Comparison of ENCODE assay signal across 8 cellular contexts in genomic region chr3:142447308-142447851, GRCh38. TPM values are rescaled to one million over a fixed set of nuclear protein-coding genes. Genes with fewer than 3 reads are reported as not detected.
A peak's percentile ranks its signal among the peaks of the same experiment; 100 is the strongest.
DNase-seq lines count a peak whose midpoint lies in the region; ATAC-seq and TF ChIP-seq lines count a peak whose summit lies in the region.

No MANE protein-coding gene starts in this region.

- peak overlapping the region; percentile 84 for H3K4me2 ChIP-seq in PC-9

- DNase-seq in AG10803 (ENCODE audit: low read depth) (peak; percentile 52), PC-9 (no peak), activated gamma-delta T cell treated with Interleukin-2 at 50 U/mL for 16 hours (peak; percentile 25), fibroblast of villous mesenchyme (ENCODE audit: low read depth) (peak; percentile 64), neural crest cell (ENCODE audit: low read depth, low spot score) (peak; percentile 17)

- H3K9me2 ChIP-seq in PC-9 (ENCODE audit: insufficient read depth), result no peaks in the 10 kb centered on the region

- peak overlapping the region; percentile 87 for H2AFZ ChIP-seq in PC-9

- H3K27ac ChIP-seq in PC-9 (peak overlapping the region; percentile 69), temporal lobe (ENCODE audit: low read depth, low read length) (peak overlapping the region; percentile 68)

- TF ChIP-seq CTCF in AG10803 (conservative IDR thresholded peaks at IDR 0.05; ENCODE audit: low read length) (no peak), PC-9 (conservative IDR thresholded peaks at IDR 0.05) (no peak), fibroblast of villous mesenchyme (IDR thresholded peaks at IDR 0.05; ENCODE audit: insufficient read depth, low read depth, low read length) (no peak), neural crest cell (conservative IDR thresholded peaks at IDR 0.05) (no peak)

- BruUV-seq in PC-9 (replicated peaks; lab: Mats Ljungman, UMichigan), result TSS peak; percentile 59

- no peaks in the 10 kb centered on the region for H3K27me3 Mint-ChIP-seq in neural crest cell (ENCODE audit: low read depth)

- H3K4me3 ChIP-seq in AG10803 (ENCODE audit: low read length), result peak overlapping the region; percentile 99
- peak overlapping the region; percentile 80 for H3K4me3 ChIP-seq in PC-9
- H3K4me3 ChIP-seq in fibroblast of villous mesenchyme (ENCODE audit: low read depth, low read length), result peak overlapping the region; percentile 99

- no peaks in the 10 kb centered on the region for H3K9me3 ChIP-seq in PC-9 (ENCODE audit: insufficient read depth, low read depth)

- no peaks in the 10 kb centered on the region for H3K9me3 Mint-ChIP-seq in neural crest cell

- peaks cover 20% of the 10 kb centered on the region for H3K4me1 ChIP-seq in PC-9 (replicated peaks; ENCODE audit: insufficient read depth)

- peaks cover 53% of the 10 kb centered on the region for H3K79me2 ChIP-seq in PC-9 (ENCODE audit: low read depth)

- H3K4me3 Mint-ChIP-seq in neural crest cell, result peak overlapping the region; percentile 98

- no peaks in the 10 kb centered on the region for H4K20me1 ChIP-seq in PC-9 (ENCODE audit: insufficient read depth)

- H3K27me3 ChIP-seq in PC-9 (ENCODE audit: insufficient read depth, low read depth), result no peaks in the 10 kb centered on the region

- H3K27ac Mint-ChIP-seq in neural crest cell (ENCODE audit: unreplicated experiment), result peak overlapping the region; percentile 100

- H3F3A ChIP-seq in PC-9 (ENCODE audit: insufficient read depth, low read depth), result peaks cover 28% of the 10 kb centered on the region

- intact Hi-C loops in PC-9 (cut with micrococcal nuclease; ENCODE audit: unreplicated experiment), result loop anchor here (2.0 to 10.0 kb wide), 4 partner anchors 53 to 555 kb away; partner anchors contain the start of genes ATR and U2SURP

- peaks cover 41% of the 10 kb centered on the region for H3K4me1 Mint-ChIP-seq in neural crest cell

- CTCF ChIA-PET in PC-9 (lab: Charles Lee), result interaction anchor here (0.6 kb wide), 1 partner anchor 322 kb away, joined by 6 read pairs; no protein-coding TSS in a partner anchor

- ATAC-seq in GM19025 (IDR thresholded peaks at IDR 0.05; ENCODE audit: low read depth, unreplicated experiment) (peak; percentile 16), HG03196 (IDR thresholded peaks at IDR 0.05; ENCODE audit: unreplicated experiment) (peak; percentile 25)

- H3K36me3 ChIP-seq in PC-9 (ENCODE audit: low read depth), result peaks cover 10% of the 10 kb centered on the region; the same call in 1 of the 2 replicates

- peaks cover 6% of the 10 kb centered on the region for H3K36me3 Mint-ChIP-seq in neural crest cell (ENCODE audit: low read depth)

- POLR2A ChIA-PET in PC-9 (lab: Charles Lee; ENCODE audit: unreplicated experiment), result no interaction called here

RNA-seq across cellular contexts. Expression of gene XRN1, which starts 0.5 kb away (rescaled TPM):
- 45.3 and 47.0 TPM in 2 replicates for total RNA-seq in PC-9 (2021)
- total RNA-seq in fibroblast of villous mesenchyme, result 39.0 and 48.4 TPM in 2 replicates
- total RNA-seq in neural crest cell, result 20.0 and 23.5 TPM in 2 replicates
- total RNA-seq in temporal lobe, result 39.3 TPM

Comparison
In these comparisons a context has a peak if more than half of its experiments do, and no peak if none do; other contexts are left out.
1. DNase-seq: peak in AG10803 (single experiment), activated gamma-delta T cell treated with Interleukin-2 at 50 U/mL for 16 hours (single experiment), fibroblast of villous mesenchyme (single experiment) and neural crest cell (single experiment); none in PC-9 (0 of 2).
2. Peak in every context shown above with its lines, with median percentiles within 50 percentile points of each other: H3K4me3 ChIP-seq.